Comparison of ENCODE assay signal across 8 cellular contexts in the genomic region with DNA sequence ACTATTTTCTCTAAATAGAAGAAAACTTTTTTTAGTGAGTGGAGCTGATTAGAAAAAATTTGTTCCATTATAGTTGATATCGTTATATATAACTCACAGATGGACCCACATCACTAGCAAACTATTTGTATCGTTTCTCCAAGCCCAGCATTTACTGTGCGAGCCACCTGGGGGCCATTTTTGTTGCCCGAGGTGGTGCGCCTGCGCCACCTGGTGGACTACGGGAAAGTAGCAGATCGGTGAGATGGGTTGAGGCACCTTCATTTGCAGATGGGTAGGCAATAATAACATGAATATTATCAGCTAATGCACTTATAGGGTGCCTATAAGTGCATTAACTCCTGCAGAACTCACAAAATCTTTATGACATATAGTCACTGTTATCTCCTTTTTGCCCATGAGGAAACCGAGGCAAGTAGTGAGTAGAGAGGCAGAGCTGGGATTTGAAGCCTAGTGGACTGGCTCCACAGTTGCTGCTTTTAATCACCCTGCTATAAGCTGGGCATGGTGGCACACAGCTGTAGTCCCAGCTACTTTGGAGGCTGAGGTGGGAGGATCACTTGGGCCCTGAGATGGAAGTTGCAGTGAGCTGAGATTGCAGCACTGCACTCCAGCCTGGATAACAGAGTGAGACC. TPM values are rescaled to one million over a fixed set of nuclear protein-coding genes. Genes with fewer than 3 reads are reported as not detected.
DNase-seq lines count a peak whose midpoint lies in the region; ATAC-seq and TF ChIP-seq lines count a peak whose summit lies in the region.

No MANE protein-coding gene starts in this region.

- H3K27ac ChIP-seq in coronary artery: no peak overlapping the region

- TF ChIP-seq CTCF in coronary artery (IDR thresholded peaks at IDR 0.05): peak; percentile 61

- intact Hi-C loops in activated CD4-positive, alpha-beta T cell treated with anti-CD3 and anti-CD28 coated beads, Interleukin-2, amount 10 ng/mL, durations not matched to agents 24 days and 14 days (cut with micrococcal nuclease): loop anchor here (2.0 to 10.0 kb wide), 4 partner anchors 63 to 527 kb away; no protein-coding TSS in a partner anchor

- peaks cover 9% of the 10 kb centered on the region for H3K4me1 Mint-ChIP-seq in activated CD4-positive, alpha-beta T cell treated with anti-CD3 and anti-CD28 coated beads, Interleukin-2, amount 10 ng/mL, durations not matched to agents 24 days and 14 days

- peak; percentile 76 for DNase-seq in AG08395 (ENCODE audit: low spot score)
- peak; percentile 16 for DNase-seq in NCI-H2227 treated with DMSO at 0.1 percent for 48 hours (lab: John Stamatoyannopoulos, UW)
- peak; percentile 94 for DNase-seq in activated CD4-positive, alpha-beta T cell treated with anti-CD3 and anti-CD28 coated beads, Interleukin-2, amount 10 ng/mL, durations not matched to agents 24 days and 14 days
- DNase-seq in coronary artery (ENCODE audit: low spot score): no peak
- DNase-seq in midbrain (lab: John Stamatoyannopoulos, UW): peak; percentile 7
- peak; percentile 59 to 82 (median 65) for DNase-seq in stimulated activated naive CD4-positive, alpha-beta T cell (lab: John Stamatoyannopoulos, UW)
- DNase-seq in GF-D8 (lab: John Stamatoyannopoulos, UW): no peak

- H3K4me3 ChIP-seq in coronary artery: no peak overlapping the region

- no peaks in the 10 kb centered on the region for H3K9me3 Mint-ChIP-seq in activated CD4-positive, alpha-beta T cell treated with anti-CD3 and anti-CD28 coated beads, Interleukin-2, amount 10 ng/mL, durations not matched to agents 24 days and 14 days

- peaks cover 36% of the 10 kb centered on the region for H3K27me3 Mint-ChIP-seq in activated CD4-positive, alpha-beta T cell treated with anti-CD3 and anti-CD28 coated beads, Interleukin-2, amount 10 ng/mL, durations not matched to agents 24 days and 14 days

- H3K36me3 Mint-ChIP-seq in activated CD4-positive, alpha-beta T cell treated with anti-CD3 and anti-CD28 coated beads, Interleukin-2, amount 10 ng/mL, durations not matched to agents 24 days and 14 days (ENCODE audit: low read depth): no peaks in the 10 kb centered on the region

- no peak overlapping the region for H3K27ac Mint-ChIP-seq in activated CD4-positive, alpha-beta T cell treated with anti-CD3 and anti-CD28 coated beads, Interleukin-2, amount 10 ng/mL, durations not matched to agents 24 days and 14 days

- H3K4me3 Mint-ChIP-seq in activated CD4-positive, alpha-beta T cell treated with anti-CD3 and anti-CD28 coated beads, Interleukin-2, amount 10 ng/mL, durations not matched to agents 24 days and 14 days: no peak overlapping the region

- peak; percentile 50 for ATAC-seq in GM18868 (IDR thresholded peaks at IDR 0.05; ENCODE audit: unreplicated experiment)

RNA-seq across cellular contexts. Expression of a gene that starts 23.2 kb away (rescaled TPM):
- total RNA-seq in activated CD4-positive, alpha-beta T cell treated with anti-CD3 and anti-CD28 coated beads, Interleukin-2, amount 10 ng/mL, durations not matched to agents 24 days and 14 days: 0.43 and 0.51 TPM in 2 replicates

RNA-seq across cellular contexts. Expression of a gene that starts 32.6 kb away (rescaled TPM):
- total RNA-seq in activated CD4-positive, alpha-beta T cell treated with anti-CD3 and anti-CD28 coated beads, Interleukin-2, amount 10 ng/mL, durations not matched to agents 24 days and 14 days: 32.6 and 36.8 TPM in 2 replicates

Comparison
In these comparisons a context has a peak if more than half of its experiments do, and no peak if none do; other contexts are left out.
1. DNase-seq: peak in AG08395 (single experiment), NCI-H2227 treated with DMSO at 0.1 percent for 48 hours (single experiment), activated CD4-positive, alpha-beta T cell treated with anti-CD3 and anti-CD28 coated beads, Interleukin-2, amount 10 ng/mL, durations not matched to agents 24 days and 14 days (single experiment), midbrain (single experiment) and stimulated activated naive CD4-positive, alpha-beta T cell (6 of 6); none in coronary artery (single experiment) and GF-D8 (single experiment).